Comparison of ENCODE assay signal across 17 cellular contexts in genomic region chr1:70140894-70141293, GRCh38.
A peak's percentile ranks its signal among the peaks of the same experiment; 100 is the strongest.
DNase-seq lines count a peak whose midpoint lies in the region; ATAC-seq and TF ChIP-seq lines count a peak whose summit lies in the region.
"Had no signal": no experiment of that assay in that cellular context is flagged by ENCODE, and none has a peak within 500 bp of the region (broad histone marks: within the 10 kb centered on the region; RNA-seq: fewer than 3 reads in every experiment).

No MANE protein-coding gene starts in this region.

- no peak for TF ChIP-seq CTCF in dorsolateral prefrontal cortex (IDR thresholded peaks at IDR 0.05 in 54 of 56, conservative IDR thresholded peaks at IDR 0.05 in 2 of 56; ENCODE audit: low read depth in 1 of 56, partially characterized antibody in 56 of 56)
- TF ChIP-seq CTCF in body of pancreas (IDR thresholded peaks at IDR 0.05): no peak

- no peaks in the 10 kb centered on the region for H3K27me3 ChIP-seq in dorsolateral prefrontal cortex
- no peaks in the 10 kb centered on the region for H3K27me3 ChIP-seq in body of pancreas
- H3K27me3 ChIP-seq: esophagus squamous epithelium, Peyer's patch, spleen had no signal

- no peak for TF ChIP-seq POLR2A in body of pancreas (IDR thresholded peaks at IDR 0.05)

- no peak overlapping the region for H3K4me3 Mint-ChIP-seq in activated CD4-positive, alpha-beta memory T cell treated with anti-CD3 and anti-CD28 coated beads, Interleukin-2, amount 10 ng/mL, durations not matched to agents 7 days and 5 days
- H3K4me3 Mint-ChIP-seq: central memory CD8-positive, alpha-beta T cell had no signal

- H3K9me3 Mint-ChIP-seq in activated CD4-positive, alpha-beta memory T cell treated with anti-CD3 and anti-CD28 coated beads, Interleukin-2, amount 10 ng/mL, durations not matched to agents 7 days and 5 days: no peaks in the 10 kb centered on the region
- H3K9me3 Mint-ChIP-seq: central memory CD8-positive, alpha-beta T cell had no signal

- CTCF ChIA-PET in activated CD4-positive, alpha-beta memory T cell treated with anti-CD3 and anti-CD28 coated beads, Interleukin-2, amount 10 ng/mL, durations not matched to agents 7 days and 5 days (lab: Charles Lee): no interaction called here

- H3K9me3 ChIP-seq in mesodermal cell (ENCODE audit: control insufficient read depth, low read length) (no peaks in the 10 kb centered on the region), body of pancreas (no peaks in the 10 kb centered on the region)
- H3K9me3 ChIP-seq: esophagus squamous epithelium, Peyer's patch, spleen had no signal

- H3K36me3 ChIP-seq in mesodermal cell (ENCODE audit: control insufficient read depth, insufficient read depth, low read length) (no peaks in the 10 kb centered on the region), body of pancreas (replicated peaks in 1 of 2; ENCODE audit: insufficient read depth in 1 of 2, low read depth in 2 of 2) (no peaks in the 10 kb centered on the region)
- H3K36me3 ChIP-seq: Peyer's patch had no signal

- H3K27ac ChIP-seq in dorsolateral prefrontal cortex (peak overlapping the region in 46 of 59 donors; percentile 0 to 83 (median 61)), mesodermal cell (ENCODE audit: low read depth, low read length, severe bottlenecking) (peak overlapping the region; percentile 17), body of pancreas (no peak overlapping the region)
- H3K27ac ChIP-seq: Peyer's patch had no signal

- 50 to 93% methylated on average over 1 to 2 of the region's 3 CpGs for WGBS in mesodermal cell (ENCODE audit: insufficient coverage in 2 of 2), 2 experiments
- 77 to 81% methylated on average over 3 of the region's 3 CpGs for WGBS in body of pancreas, 2 donors

- H3K4me1 ChIP-seq in mesodermal cell (ENCODE audit: control insufficient read depth, insufficient read depth, low read length, poor library complexity, severe bottlenecking): peaks cover 18% of the 10 kb centered on the region
- no peaks in the 10 kb centered on the region for H3K4me1 ChIP-seq in body of pancreas
- H3K4me1 ChIP-seq: Peyer's patch had no signal

- intact Hi-C loops in dorsolateral prefrontal cortex (cut with DNase I) (no loop called here), body of pancreas (cut with DNase I) (no loop called here)

- DNase-seq in AG08396 (ENCODE audit: low spot score): peak; percentile 3
- DNase-seq in NCI-H82 (lab: John Stamatoyannopoulos, UW): peak; percentile 49
- no peak for DNase-seq in dorsolateral prefrontal cortex
- no peak for DNase-seq in activated CD4-positive, alpha-beta memory T cell treated with anti-CD3 and anti-CD28 coated beads, Interleukin-2, amount 10 ng/mL, durations not matched to agents 7 days and 5 days
- no peak for DNase-seq in T-helper 9 cell
- DNase-seq in NCI-H2029 (lab: John Stamatoyannopoulos, UW): no peak
- DNase-seq in body of pancreas: no peak
- DNase-seq: ACHN; activated CD4-positive, alpha-beta T cell treated with anti-CD3 and anti-CD28 coated beads, Interleukin-2, amount 50 U/mL, for 1 hour; esophagus squamous epithelium; mammary epithelial cell; NCI-H1092 treated with DMSO at 0.1 percent for 48 hours; Peyer's patch; spleen; T-helper 2 cell had no signal

- POLR2A ChIA-PET in activated CD4-positive, alpha-beta memory T cell treated with anti-CD3 and anti-CD28 coated beads, Interleukin-2, amount 10 ng/mL, durations not matched to agents 7 days and 5 days (lab: Charles Lee): no interaction called here

- no peak overlapping the region for H3K4me3 ChIP-seq in dorsolateral prefrontal cortex
- H3K4me3 ChIP-seq in mesodermal cell (ENCODE audit: extremely low read depth, insufficient read depth, low read length, poor library complexity, severe bottlenecking): no peak overlapping the region
- H3K4me3 ChIP-seq in body of pancreas: no peak overlapping the region
- H3K4me3 ChIP-seq: esophagus squamous epithelium, Peyer's patch, spleen had no signal

- H3K27me3 Mint-ChIP-seq in activated CD4-positive, alpha-beta memory T cell treated with anti-CD3 and anti-CD28 coated beads, Interleukin-2, amount 10 ng/mL, durations not matched to agents 7 days and 5 days: no peaks in the 10 kb centered on the region
- H3K27me3 Mint-ChIP-seq: central memory CD8-positive, alpha-beta T cell had no signal

- no peak for ATAC-seq in body of pancreas

- H3K4me1 Mint-ChIP-seq in activated CD4-positive, alpha-beta memory T cell treated with anti-CD3 and anti-CD28 coated beads, Interleukin-2, amount 10 ng/mL, durations not matched to agents 7 days and 5 days: no peaks in the 10 kb centered on the region
- H3K4me1 Mint-ChIP-seq: central memory CD8-positive, alpha-beta T cell had no signal

- H3K36me3 Mint-ChIP-seq in activated CD4-positive, alpha-beta memory T cell treated with anti-CD3 and anti-CD28 coated beads, Interleukin-2, amount 10 ng/mL, durations not matched to agents 7 days and 5 days (ENCODE audit: low read depth): no peaks in the 10 kb centered on the region

- H3K27ac Mint-ChIP-seq in activated CD4-positive, alpha-beta memory T cell treated with anti-CD3 and anti-CD28 coated beads, Interleukin-2, amount 10 ng/mL, durations not matched to agents 7 days and 5 days: no peak overlapping the region

Comparison
In these comparisons a context has a peak if more than half of its experiments do, and no peak if none do; other contexts are left out.
1. DNase-seq: peak in AG08396 (single experiment) and NCI-H82 (single experiment); none in dorsolateral prefrontal cortex (0 of 10), activated CD4-positive, alpha-beta memory T cell treated with anti-CD3 and anti-CD28 coated beads, Interleukin-2, amount 10 ng/mL, durations not matched to agents 7 days and 5 days (single experiment), T-helper 9 cell (single experiment), NCI-H2029 (single experiment) and body of pancreas (0 of 4).
2. H3K27ac ChIP-seq: peak in dorsolateral prefrontal cortex (46 of 59) and mesodermal cell (single experiment); none in body of pancreas (0 of 4).